ENCODE assay signal across 3 cellular contexts in the genomic region with DNA sequence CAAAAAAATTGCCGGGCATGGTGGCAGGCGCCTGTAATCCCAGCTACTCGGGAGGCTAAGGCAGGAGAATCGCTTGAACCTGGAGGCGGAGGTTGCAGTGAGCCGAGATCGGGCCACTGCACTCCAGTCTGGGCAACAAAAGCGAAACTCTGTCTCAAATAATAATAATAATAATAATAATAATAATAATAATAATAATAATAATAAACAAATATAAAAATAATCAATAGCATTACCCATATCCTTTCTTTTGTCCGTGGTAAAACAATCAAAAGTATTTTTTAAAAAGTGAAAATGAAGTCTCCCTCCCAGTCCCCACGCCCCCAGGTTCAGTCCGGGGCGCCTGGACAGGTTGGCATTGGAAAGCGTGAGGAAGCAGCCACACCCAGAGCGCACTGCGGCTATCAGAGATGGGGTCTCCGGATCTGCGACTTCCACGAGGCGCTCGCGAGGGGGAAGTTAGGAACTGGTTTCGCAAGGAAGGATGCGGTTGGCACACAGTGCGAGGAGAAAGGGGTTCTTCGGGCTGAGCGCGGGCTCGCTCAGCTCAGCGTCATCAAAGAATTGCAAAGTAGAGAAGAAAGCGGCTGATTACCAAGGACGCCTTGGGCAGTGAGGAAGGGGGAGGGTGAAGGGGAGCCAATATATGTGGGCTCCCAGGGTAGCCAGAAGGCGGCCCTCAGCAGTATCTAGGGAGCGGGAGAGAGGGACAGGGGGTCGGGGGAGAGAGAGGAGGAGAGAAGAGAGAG.
A peak's percentile ranks its signal among the peaks of the same experiment; 100 is the strongest.
TF ChIP-seq lines count a peak whose summit lies in the region.

No MANE protein-coding gene starts in this region.

TF ChIP-seq in A549, 52 proteins besides CTCF, POLR2A, EP300 and RAD21:
- TF ChIP-seq PHF8 (IDR thresholded peaks at IDR 0.05; ENCODE audit: borderline replicate concordance, low read depth) = no peak
- TF ChIP-seq NPAS2 (CRISPR knock-in tag; IDR thresholded peaks at IDR 0.05; ENCODE audit: borderline replicate concordance) = no peak
- TF ChIP-seq, protein P1, sequence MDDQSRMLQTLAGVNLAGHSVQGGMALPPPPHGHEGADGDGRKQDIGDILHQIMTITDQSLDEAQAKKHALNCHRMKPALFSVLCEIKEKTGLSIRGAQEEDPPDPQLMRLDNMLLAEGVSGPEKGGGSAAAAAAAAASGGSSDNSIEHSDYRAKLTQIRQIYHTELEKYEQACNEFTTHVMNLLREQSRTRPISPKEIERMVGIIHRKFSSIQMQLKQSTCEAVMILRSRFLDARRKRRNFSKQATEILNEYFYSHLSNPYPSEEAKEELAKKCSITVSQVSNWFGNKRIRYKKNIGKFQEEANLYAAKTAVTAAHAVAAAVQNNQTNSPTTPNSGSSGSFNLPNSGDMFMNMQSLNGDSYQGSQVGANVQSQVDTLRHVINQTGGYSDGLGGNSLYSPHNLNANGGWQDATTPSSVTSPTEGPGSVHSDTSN (IDR thresholded peaks at IDR 0.05) = no peak
- no peak for TF ChIP-seq CEBPB (IDR thresholded peaks at IDR 0.05)
TF ChIP-seq in A549: peak in this region for 0.

TF ChIP-seq in IMR-90, 13 proteins besides CTCF, POLR2A, EP300 and RAD21:
- TF ChIP-seq MAZ (IDR thresholded peaks at IDR 0.05; ENCODE audit: borderline replicate concordance, low read depth, low read length) = no peak
- no peak for TF ChIP-seq CHD1 (IDR thresholded peaks at IDR 0.05; ENCODE audit: low read depth, low read length)
- TF ChIP-seq NFE2L2 (IDR thresholded peaks at IDR 0.05; ENCODE audit: low read depth, low read length) = no peak
- TF ChIP-seq BHLHE40 (IDR thresholded peaks at IDR 0.05; ENCODE audit: low read depth, low read length) = no peak
- TF ChIP-seq, protein P2, sequence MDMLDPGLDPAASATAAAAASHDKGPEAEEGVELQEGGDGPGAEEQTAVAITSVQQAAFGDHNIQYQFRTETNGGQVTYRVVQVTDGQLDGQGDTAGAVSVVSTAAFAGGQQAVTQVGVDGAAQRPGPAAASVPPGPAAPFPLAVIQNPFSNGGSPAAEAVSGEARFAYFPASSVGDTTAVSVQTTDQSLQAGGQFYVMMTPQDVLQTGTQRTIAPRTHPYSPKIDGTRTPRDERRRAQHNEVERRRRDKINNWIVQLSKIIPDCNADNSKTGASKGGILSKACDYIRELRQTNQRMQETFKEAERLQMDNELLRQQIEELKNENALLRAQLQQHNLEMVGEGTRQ (IDR thresholded peaks at IDR 0.05; ENCODE audit: low read depth, low read length) = no peak
- no peak for TF ChIP-seq MAFK (IDR thresholded peaks at IDR 0.05; ENCODE audit: low read depth, low read length)
- no peak for TF ChIP-seq MXI1 (IDR thresholded peaks at IDR 0.05; ENCODE audit: borderline replicate concordance, low read depth, low read length)

TF ChIP-seq in GM12878, 131 proteins besides CTCF, POLR2A, EP300 and RAD21:
- TF ChIP-seq, protein P3, sequence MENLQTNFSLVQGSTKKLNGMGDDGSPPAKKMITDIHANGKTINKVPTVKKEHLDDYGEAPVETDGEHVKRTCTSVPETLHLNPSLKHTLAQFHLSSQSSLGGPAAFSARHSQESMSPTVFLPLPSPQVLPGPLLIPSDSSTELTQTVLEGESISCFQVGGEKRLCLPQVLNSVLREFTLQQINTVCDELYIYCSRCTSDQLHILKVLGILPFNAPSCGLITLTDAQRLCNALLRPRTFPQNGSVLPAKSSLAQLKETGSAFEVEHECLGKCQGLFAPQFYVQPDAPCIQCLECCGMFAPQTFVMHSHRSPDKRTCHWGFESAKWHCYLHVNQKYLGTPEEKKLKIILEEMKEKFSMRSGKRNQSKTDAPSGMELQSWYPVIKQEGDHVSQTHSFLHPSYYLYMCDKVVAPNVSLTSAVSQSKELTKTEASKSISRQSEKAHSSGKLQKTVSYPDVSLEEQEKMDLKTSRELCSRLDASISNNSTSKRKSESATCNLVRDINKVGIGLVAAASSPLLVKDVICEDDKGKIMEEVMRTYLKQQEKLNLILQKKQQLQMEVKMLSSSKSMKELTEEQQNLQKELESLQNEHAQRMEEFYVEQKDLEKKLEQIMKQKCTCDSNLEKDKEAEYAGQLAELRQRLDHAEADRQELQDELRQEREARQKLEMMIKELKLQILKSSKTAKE (IDR thresholded peaks at IDR 0.05; ENCODE audit: low read depth, poor library complexity, severe bottlenecking) = no peak
- peak; percentile 38 for TF ChIP-seq SUZ12 (IDR thresholded peaks at IDR 0.05; ENCODE audit: unreplicated experiment)
